In genomic region chr10:77833792-77834191, GRCh38 we compare ENCODE assay signal across 13 cellular contexts.
DNase-seq lines count a peak whose midpoint lies in the region; ATAC-seq and TF ChIP-seq lines count a peak whose summit lies in the region.
"Had no signal": no experiment of that assay in that cellular context is flagged by ENCODE, and none has a peak within 500 bp of the region (broad histone marks: within the 10 kb centered on the region; RNA-seq: fewer than 3 reads in every experiment).

No MANE protein-coding gene starts in this region.

- ATAC-seq in T-helper 17 cell (no peak), PC-3 (no peak)
- no peak for ATAC-seq in effector memory CD8-positive, alpha-beta T cell (replicated peaks)

- H3K27me3 Mint-ChIP-seq in MCF 10A (ENCODE audit: insufficient read depth, unreplicated experiment) = no peaks in the 10 kb centered on the region
- no peaks in the 10 kb centered on the region for H3K27me3 Mint-ChIP-seq in T-helper 17 cell
- H3K27me3 Mint-ChIP-seq in effector memory CD8-positive, alpha-beta T cell = no peaks in the 10 kb centered on the region
- H3K27me3 Mint-ChIP-seq in osteocyte (ENCODE audit: unreplicated experiment) = no peaks in the 10 kb centered on the region
- H3K27me3 Mint-ChIP-seq: B cell had no signal

- no peaks in the 10 kb centered on the region for H3K27me3 ChIP-seq in mammary epithelial cell (ENCODE audit: insufficient read depth, low read length)
- no peaks in the 10 kb centered on the region for H3K27me3 ChIP-seq in PC-3 (ENCODE audit: low read length)

- in situ Hi-C loops in mammary epithelial cell (cut with MboI; ENCODE audit: low sequenced_read_pairs in 2 of 2) = loop anchor here in 1 of 2 donors (25.0 kb wide), 1 partner anchor 179 kb away; no protein-coding TSS in a partner anchor

- H3K4me2 ChIP-seq in mammary epithelial cell (ENCODE audit: insufficient read depth, low read depth, low read length) (no peak overlapping the region), PC-3 (ENCODE audit: low read length) (no peak overlapping the region)

- POLR2A ChIA-PET in MCF 10A (lab: Yijun Ruan, JAX) = no interaction called here
- POLR2A ChIA-PET in PC-3 (lab: Charles Lee; ENCODE audit: unreplicated experiment) = no interaction called here

- H3K4me1 Mint-ChIP-seq in MCF 10A (ENCODE audit: insufficient read depth, unreplicated experiment) (peaks cover 10% of the 10 kb centered on the region), T-helper 17 cell (peaks cover 43% of the 10 kb centered on the region), osteocyte (ENCODE audit: unreplicated experiment) (peaks cover 23% of the 10 kb centered on the region)
- peaks cover 22 to 44% of the 10 kb centered on the region in 2 donors for H3K4me1 Mint-ChIP-seq in effector memory CD8-positive, alpha-beta T cell (ENCODE audit: low read depth in 2 of 2)

- H3K27ac Mint-ChIP-seq in MCF 10A (ENCODE audit: low read depth, unreplicated experiment) (peak overlapping the region; percentile 87), T-helper 17 cell (peak overlapping the region; percentile 98), osteocyte (ENCODE audit: unreplicated experiment) (no peak overlapping the region)
- H3K27ac Mint-ChIP-seq in effector memory CD8-positive, alpha-beta T cell = peak overlapping the region; percentile 96 to 97
- H3K27ac Mint-ChIP-seq: B cell, HFFc6 had no signal

- no peaks in the 10 kb centered on the region for H3K9me3 ChIP-seq in mammary epithelial cell (replicated peaks; ENCODE audit: insufficient read depth, low read length)
- no peaks in the 10 kb centered on the region for H3K9me3 ChIP-seq in T-helper 17 cell (ENCODE audit: control insufficient read depth, low read length, poor library complexity, severe bottlenecking)
- no peaks in the 10 kb centered on the region for H3K9me3 ChIP-seq in PC-3 (ENCODE audit: low read length)

- BruUV-seq in MCF 10A (replicated peaks; lab: Mats Ljungman, UMichigan) = no TSS peak
- BruUV-seq in mammary epithelial cell (replicated peaks; lab: Mats Ljungman, UMichigan) = no TSS peak
- no TSS peak for BruUV-seq in PC-3 (replicated peaks; lab: Mats Ljungman, UMichigan)

- TF ChIP-seq CTCF in MCF 10A (IDR thresholded peaks at IDR 0.05; ENCODE audit: unreplicated experiment) (no peak), mammary epithelial cell (conservative IDR thresholded peaks at IDR 0.05 in 1 of 2, IDR thresholded peaks at IDR 0.05 in 1 of 2; ENCODE audit: extremely low read depth in 1 of 2, insufficient read depth in 1 of 2, low read depth in 1 of 2, low read length in 2 of 2) (no peak), osteocyte (IDR thresholded peaks at IDR 0.05) (no peak), PC-3 (conservative IDR thresholded peaks at IDR 0.05; ENCODE audit: low read depth, low read length) (no peak)

- dilution Hi-C loops in mammary epithelial cell (cut with HindIII; ENCODE audit: low sequenced_read_pairs) = no loop called here

- DNase-seq in MCF 10A (ENCODE audit: unreplicated experiment) (no peak), mammary epithelial cell (no peak), T-helper 17 cell (no peak), hypothalamus (lab: John Stamatoyannopoulos, UW) (no peak), osteocyte (ENCODE audit: extremely low spot score, unreplicated experiment) (no peak), cerebellar cortex (ENCODE audit: low spot score) (no peak), PC-3 (no peak)
- DNase-seq in effector memory CD8-positive, alpha-beta T cell = no peak
- DNase-seq: C1 segment of cervical spinal cord, DMS 273 treated with DMSO at 0.1 percent for 48 hours, HCEC 1CT, HFFc6 had no signal

- H3K4me3 ChIP-seq in mammary epithelial cell (replicated peaks in 1 of 3; ENCODE audit: insufficient read depth in 1 of 3, low read depth in 2 of 3, low read length in 3 of 3) (no peak overlapping the region), PC-3 (ENCODE audit: low read length) (no peak overlapping the region)

- CTCF ChIA-PET in MCF 10A (lab: Yijun Ruan, JAX) (interaction anchor here (0.8 kb wide), 1 partner anchor 57 kb away, joined by 3 read pairs; no protein-coding TSS in a partner anchor), mammary epithelial cell (lab: Charles Lee; ENCODE audit: low non-redundant PET) (no interaction called here), PC-3 (lab: Charles Lee) (no interaction called here)

- peaks cover 35% of the 10 kb centered on the region for H3K36me3 ChIP-seq in mammary epithelial cell (ENCODE audit: insufficient read depth, low read length)
- peaks cover 57% of the 10 kb centered on the region for H3K36me3 ChIP-seq in PC-3 (ENCODE audit: low read depth, low read length)

- H3K9me2 ChIP-seq in PC-3 (replicated peaks; ENCODE audit: low read length) = no peaks in the 10 kb centered on the region

- WGBS in mammary epithelial cell (ENCODE audit: low coverage, missing lambda C conversion rate) = 96% methylated on average over 14 of the region's 15 CpGs

- no peak overlapping the region for H3K4me3 Mint-ChIP-seq in MCF 10A (ENCODE audit: unreplicated experiment)
- H3K4me3 Mint-ChIP-seq in T-helper 17 cell = no peak overlapping the region
- no peak overlapping the region for H3K4me3 Mint-ChIP-seq in effector memory CD8-positive, alpha-beta T cell
- no peak overlapping the region for H3K4me3 Mint-ChIP-seq in osteocyte (ENCODE audit: unreplicated experiment)
- H3K4me3 Mint-ChIP-seq: B cell, HFFc6 had no signal

- H3F3A ChIP-seq in PC-3 (ENCODE audit: low read length, unreplicated experiment) = no peaks in the 10 kb centered on the region

- H3K9ac ChIP-seq in mammary epithelial cell (ENCODE audit: insufficient read depth, low read length) (no peak overlapping the region), PC-3 (ENCODE audit: low read length) (no peak overlapping the region)

- H3K4me1 ChIP-seq in mammary epithelial cell (ENCODE audit: insufficient read depth, low read length) (peaks cover 10% of the 10 kb centered on the region), PC-3 (ENCODE audit: insufficient read depth, low read length) (peaks cover 9% of the 10 kb centered on the region)

- intact Hi-C loops in MCF 10A (cut with micrococcal nuclease) = no loop called here
- intact Hi-C loops in mammary epithelial cell (cut with micrococcal nuclease) = no loop called here
- intact Hi-C loops in PC-3 (cut with micrococcal nuclease) = no loop called here

- H3K79me2 ChIP-seq in mammary epithelial cell (ENCODE audit: insufficient read depth, low read length) (peaks cover 12% of the 10 kb centered on the region), PC-3 (ENCODE audit: low read length) (no peaks in the 10 kb centered on the region)

- H2AFZ ChIP-seq in mammary epithelial cell (ENCODE audit: low read depth, low read length) (no peak overlapping the region), PC-3 (ENCODE audit: low read length) (no peak overlapping the region)

- H3K9me3 Mint-ChIP-seq in MCF 10A (ENCODE audit: unreplicated experiment) = no peaks in the 10 kb centered on the region
- H3K9me3 Mint-ChIP-seq in effector memory CD8-positive, alpha-beta T cell = no peaks in the 10 kb centered on the region
- no peaks in the 10 kb centered on the region for H3K9me3 Mint-ChIP-seq in osteocyte (ENCODE audit: unreplicated experiment)
- H3K9me3 Mint-ChIP-seq: HFFc6 had no signal

- H3K36me3 Mint-ChIP-seq in MCF 10A (ENCODE audit: insufficient read depth, unreplicated experiment) (peaks cover 100% of the 10 kb centered on the region), T-helper 17 cell (ENCODE audit: low read depth) (no peaks in the 10 kb centered on the region), osteocyte (ENCODE audit: unreplicated experiment) (peaks cover 26% of the 10 kb centered on the region)
- H3K36me3 Mint-ChIP-seq in effector memory CD8-positive, alpha-beta T cell (ENCODE audit: insufficient read depth) = peaks cover 54% of the 10 kb centered on the region

- H3K27ac ChIP-seq in mammary epithelial cell (ENCODE audit: insufficient read depth, low read depth, low read length) (no peak overlapping the region), PC-3 (ENCODE audit: low read length) (no peak overlapping the region)

- H4K20me1 ChIP-seq in mammary epithelial cell (ENCODE audit: insufficient read depth, low read length) (no peaks in the 10 kb centered on the region), PC-3 (ENCODE audit: low read length) (no peaks in the 10 kb centered on the region)
